In genomic region chr2:47005687-47006086, GRCh38 we compare ENCODE assay signal across 20 cellular contexts.
"Had no signal": no experiment of that assay in that cellular context is flagged by ENCODE, and none has a peak within 500 bp of the region (broad histone marks: within the 10 kb centered on the region; RNA-seq: fewer than 3 reads in every experiment).

No MANE protein-coding gene starts in this region.

- H3K27me3 Mint-ChIP-seq: activated CD4-positive, alpha-beta memory T cell treated with anti-CD3 and anti-CD28 coated beads, Interleukin-2, amount 10 ng/mL, durations not matched to agents 7 days and 5 days; stimulated activated naive CD8-positive, alpha-beta T cell treated with anti-CD3 and anti-CD28 coated beads, Interleukin-15, Interleukin-2, amounts not matched to agents 100 ng/mL and 50 ng/mL, for 24 hours had no signal

- H3K27ac ChIP-seq: hepatocyte, lower lobe of right lung, SK-N-MC had no signal

- H3K27ac Mint-ChIP-seq: activated CD4-positive, alpha-beta memory T cell treated with anti-CD3 and anti-CD28 coated beads, Interleukin-2, amount 10 ng/mL, durations not matched to agents 7 days and 5 days; activated T-helper 2 cell treated with anti-CD3 and anti-CD28 coated beads, Interferon-gamma antibody, Interleukin-2, Interleukin-4, amounts not matched to agents 10 μg/mL and 5 μg/mL and 100 μg/mL, durations not matched to agents 14 hours and 24 hours and 36 hours; mesothelial cell of epicardium; nephron progenitor cell; stimulated activated naive CD8-positive, alpha-beta T cell treated with anti-CD3 and anti-CD28 coated beads, Interleukin-15, Interleukin-2, amounts not matched to agents 100 ng/mL and 50 ng/mL, for 24 hours; T-helper 2 cell treated with Interferon-gamma antibody and Interleukin-4, amounts not matched to agents 5 μg/mL and 100 μg/mL, for 36 hours; WTC11 had no signal

- H3K27me3 ChIP-seq: ascending aorta, breast epithelium, hepatocyte, testis had no signal

- DNase-seq: activated CD4-positive, alpha-beta memory T cell treated with anti-CD3 and anti-CD28 coated beads, Interleukin-2, amount 10 ng/mL, durations not matched to agents 7 days and 5 days; activated CD4-positive, alpha-beta T cell treated with anti-CD3 and anti-CD28 coated beads for 4 hours; activated naive CD4-positive, alpha-beta T cell treated with Interleukin-2 at 50 U/mL for 16 hours; activated T-cell treated with anti-CD3 and anti-CD28 coated beads, Interleukin-2, amount 50 U/mL, for 1 hour; dermis blood vessel endothelial cell; foreskin fibroblast; lower lobe of right lung; nephron progenitor cell; occipital lobe; retina; testis had no signal

- ATAC-seq: lower lobe of right lung, WTC11 had no signal

- H2AFZ ChIP-seq: hepatocyte had no signal

- H3K36me3 Mint-ChIP-seq: mesothelial cell of epicardium, WTC11 had no signal

- H3K4me2 ChIP-seq: hepatocyte had no signal

- H3K4me3 Mint-ChIP-seq: activated CD4-positive, alpha-beta memory T cell treated with anti-CD3 and anti-CD28 coated beads, Interleukin-2, amount 10 ng/mL, durations not matched to agents 7 days and 5 days; mesothelial cell of epicardium; nephron progenitor cell; stimulated activated naive CD8-positive, alpha-beta T cell treated with anti-CD3 and anti-CD28 coated beads, Interleukin-15, Interleukin-2, amounts not matched to agents 100 ng/mL and 50 ng/mL, for 24 hours; T-helper 2 cell treated with Interferon-gamma antibody and Interleukin-4, amounts not matched to agents 5 μg/mL and 100 μg/mL, for 36 hours; WTC11 had no signal

- H3K9me3 ChIP-seq: ascending aorta, breast epithelium, lower lobe of right lung, testis had no signal

- H3K36me3 ChIP-seq: breast epithelium had no signal

- H3K79me2 ChIP-seq: hepatocyte had no signal

- H3K9me3 Mint-ChIP-seq: activated CD4-positive, alpha-beta memory T cell treated with anti-CD3 and anti-CD28 coated beads, Interleukin-2, amount 10 ng/mL, durations not matched to agents 7 days and 5 days; activated T-helper 2 cell treated with anti-CD3 and anti-CD28 coated beads, Interferon-gamma antibody, Interleukin-2, Interleukin-4, amounts not matched to agents 10 μg/mL and 5 μg/mL and 100 μg/mL, durations not matched to agents 14 hours and 24 hours and 36 hours; mesothelial cell of epicardium; nephron progenitor cell; stimulated activated naive CD8-positive, alpha-beta T cell treated with anti-CD3 and anti-CD28 coated beads, Interleukin-15, Interleukin-2, amounts not matched to agents 100 ng/mL and 50 ng/mL, for 24 hours; T-helper 2 cell treated with Interferon-gamma antibody and Interleukin-4, amounts not matched to agents 5 μg/mL and 100 μg/mL, for 36 hours; WTC11 had no signal

- H3K4me3 ChIP-seq: ascending aorta, breast epithelium, hepatocyte, lower lobe of right lung, SK-N-MC, testis had no signal
